12 cellular contexts compared by ENCODE assay signal in genomic region chr5:111074244-111074643, GRCh38. TPM values are rescaled to one million over a fixed set of nuclear protein-coding genes. Genes with fewer than 3 reads are reported as not detected.
DNase-seq lines count a peak whose midpoint lies in the region; ATAC-seq and TF ChIP-seq lines count a peak whose summit lies in the region.
"Had no signal": no experiment of that assay in that cellular context is flagged by ENCODE, and none has a peak within 500 bp of the region (broad histone marks: within the 10 kb centered on the region; RNA-seq: fewer than 3 reads in every experiment).

No MANE protein-coding gene starts in this region.

- TF ChIP-seq CTCF in WTC11 (IDR thresholded peaks at IDR 0.05) (no peak), fibroblast of lung (conservative IDR thresholded peaks at IDR 0.05 in 1 of 2, IDR thresholded peaks at IDR 0.05 in 1 of 2; ENCODE audit: low read depth in 1 of 2, low read length in 2 of 2) (no peak)

- H3K4me2 ChIP-seq in fibroblast of lung (ENCODE audit: extremely low read depth, insufficient read depth, low read length) (peak overlapping the region; percentile 74), skeletal muscle satellite cell (ENCODE audit: low read length) (peak overlapping the region; percentile 87)

- H3K27ac Mint-ChIP-seq in T-helper 1 cell treated with Interleukin-12 subunit alpha and Interleukin-12 subunit beta and Interleukin-4 antibody, amounts not matched to agents 30 μg/mL and 1 μg/mL, for 36 hours, result no peak overlapping the region
- H3K27ac Mint-ChIP-seq in WTC11, result no peak overlapping the region

- H3K36me3 Mint-ChIP-seq in T-helper 1 cell treated with Interleukin-12 subunit alpha and Interleukin-12 subunit beta and Interleukin-4 antibody, amounts not matched to agents 30 μg/mL and 1 μg/mL, for 36 hours (ENCODE audit: low read depth), result no peaks in the 10 kb centered on the region
- H3K36me3 Mint-ChIP-seq in WTC11, result no peaks in the 10 kb centered on the region

- ATAC-seq in WTC11 (no peak), HG02970 (IDR thresholded peaks at IDR 0.05; ENCODE audit: low FRiP score, unreplicated experiment) (no peak)

- H3K27me3 ChIP-seq in fibroblast of lung (ENCODE audit: control insufficient read depth, insufficient read depth, low read length) (no peaks in the 10 kb centered on the region), skeletal muscle satellite cell (ENCODE audit: control insufficient read depth, insufficient read depth, low read length) (no peaks in the 10 kb centered on the region)

- peak overlapping the region; percentile 90 for H3K4me3 Mint-ChIP-seq in T-helper 1 cell treated with Interleukin-12 subunit alpha and Interleukin-12 subunit beta and Interleukin-4 antibody, amounts not matched to agents 30 μg/mL and 1 μg/mL, for 36 hours
- peak overlapping the region; percentile 96 for H3K4me3 Mint-ChIP-seq in WTC11

- peaks cover 63% of the 10 kb centered on the region for H3K27me3 Mint-ChIP-seq in T-helper 1 cell treated with Interleukin-12 subunit alpha and Interleukin-12 subunit beta and Interleukin-4 antibody, amounts not matched to agents 30 μg/mL and 1 μg/mL, for 36 hours (ENCODE audit: low read depth)
- H3K27me3 Mint-ChIP-seq in WTC11 (ENCODE audit: low read depth), result peaks cover 66% of the 10 kb centered on the region

- peaks cover 20% of the 10 kb centered on the region for H3K4me1 ChIP-seq in fibroblast of lung (ENCODE audit: control insufficient read depth, extremely low read depth, insufficient read depth, low read length)
- H3K4me1 ChIP-seq in skeletal muscle satellite cell (ENCODE audit: control insufficient read depth, insufficient read depth, low read length), result peaks cover 43% of the 10 kb centered on the region

- no peak overlapping the region for H3K9ac ChIP-seq in fibroblast of lung (ENCODE audit: insufficient read depth, low read length)
- peak overlapping the region; percentile 79 for H3K9ac ChIP-seq in skeletal muscle satellite cell (ENCODE audit: low read depth, low read length)

- H3K9me3 Mint-ChIP-seq in T-helper 1 cell treated with Interleukin-12 subunit alpha and Interleukin-12 subunit beta and Interleukin-4 antibody, amounts not matched to agents 30 μg/mL and 1 μg/mL, for 36 hours, result no peaks in the 10 kb centered on the region
- H3K9me3 Mint-ChIP-seq in WTC11, result no peaks in the 10 kb centered on the region
- H3K9me3 Mint-ChIP-seq: central memory CD8-positive, alpha-beta T cell had no signal

- no peak overlapping the region for H2AFZ ChIP-seq in fibroblast of lung (ENCODE audit: low read length)

- H3K4me3 ChIP-seq in fibroblast of lung (replicated peaks in 1 of 4; ENCODE audit: control extremely low read depth in 1 of 4, insufficient read depth in 1 of 4, low read depth in 3 of 4, low read length in 4 of 4) (peak overlapping the region; percentile 72 to 88 (median 83)), skeletal muscle satellite cell (ENCODE audit: low read length) (peak overlapping the region; percentile 76)

- POLR2A ChIA-PET in WTC11 (lab: Charles Lee), result no interaction called here

- H3K9me3 ChIP-seq in fibroblast of lung (ENCODE audit: control insufficient read depth, insufficient read depth, low read depth, low read length), result no peaks in the 10 kb centered on the region
- H3K9me3 ChIP-seq in skeletal muscle satellite cell (replicated peaks; ENCODE audit: low read length), result no peaks in the 10 kb centered on the region
- H3K9me3 ChIP-seq: neutrophil had no signal

- no peaks in the 10 kb centered on the region for H4K20me1 ChIP-seq in fibroblast of lung (ENCODE audit: control insufficient read depth, extremely low read depth, insufficient read depth, low read length)

- no peak for DNase-seq in T-helper 1 cell
- DNase-seq in WTC11 (ENCODE audit: low spot score), result no peak
- no peak for DNase-seq in fibroblast of lung (ENCODE audit: low read depth in 2 of 2)
- DNase-seq in HPDE6-E6E7 (ENCODE audit: extremely low spot score), result no peak
- no peak for DNase-seq in SHP77 (lab: John Stamatoyannopoulos, UW)
- DNase-seq: 8988T had no signal

- H3K36me3 ChIP-seq in fibroblast of lung (ENCODE audit: control insufficient read depth, insufficient read depth, low read length) (peaks cover 2% of the 10 kb centered on the region), skeletal muscle satellite cell (ENCODE audit: insufficient read depth, low read length) (peaks cover 14% of the 10 kb centered on the region)
- H3K36me3 ChIP-seq: neutrophil had no signal

- peaks cover 14% of the 10 kb centered on the region for H3K4me1 Mint-ChIP-seq in T-helper 1 cell treated with Interleukin-12 subunit alpha and Interleukin-12 subunit beta and Interleukin-4 antibody, amounts not matched to agents 30 μg/mL and 1 μg/mL, for 36 hours (ENCODE audit: low read depth)
- H3K4me1 Mint-ChIP-seq in WTC11, result peaks cover 20% of the 10 kb centered on the region

- peaks cover 8% of the 10 kb centered on the region for H3K79me2 ChIP-seq in fibroblast of lung (ENCODE audit: control insufficient read depth, insufficient read depth, low read length)

- CTCF ChIA-PET in WTC11 (lab: Charles Lee), result interaction anchor here (1.3 kb wide), 1 partner anchor 209 kb away, joined by 4 read pairs; no protein-coding TSS in a partner anchor

- H3K27ac ChIP-seq in fibroblast of lung (ENCODE audit: insufficient read depth, low read length), result no peak overlapping the region
- H3K27ac ChIP-seq: neutrophil had no signal

TF ChIP-seq in WTC11, 78 proteins besides CTCF, POLR2A, EP300 and RAD21 (continues in another document):
- TF ChIP-seq ATF1 (CRISPR knock-in tag; IDR thresholded peaks at IDR 0.05) (no peak), CDX4 (CRISPR knock-in tag; IDR thresholded peaks at IDR 0.05; ENCODE audit: borderline replicate concordance) (no peak), ELF4 (CRISPR knock-in tag; IDR thresholded peaks at IDR 0.05; ENCODE audit: low read depth) (no peak), NR2C2 (CRISPR knock-in tag; IDR thresholded peaks at IDR 0.05) (no peak), TEAD4 (CRISPR knock-in tag; IDR thresholded peaks at IDR 0.05) (no peak), RORB (CRISPR knock-in tag; IDR thresholded peaks at IDR 0.05) (no peak), SMAD4 (CRISPR knock-in tag; IDR thresholded peaks at IDR 0.05) (no peak), ETV6 (CRISPR knock-in tag; IDR thresholded peaks at IDR 0.05) (no peak), GTF2I (CRISPR knock-in tag; conservative IDR thresholded peaks at IDR 0.05) (no peak), MAX (CRISPR knock-in tag; IDR thresholded peaks at IDR 0.05) (no peak), NFATC4 (CRISPR knock-in tag; IDR thresholded peaks at IDR 0.05) (no peak), MXD4 (CRISPR knock-in tag; IDR thresholded peaks at IDR 0.05; ENCODE audit: borderline replicate concordance) (no peak), PRDM15 (CRISPR knock-in tag; IDR thresholded peaks at IDR 0.05) (no peak)

RNA-seq across cellular contexts. Expression of gene TSLP, which starts 2.7 kb away (rescaled TPM):
- total RNA-seq in WTC11 (2021), result 0.73 to 1.1 TPM (median 0.87 TPM) in 3 replicates
- 9.2 and 18.7 TPM in 2 replicates for total RNA-seq in fibroblast of lung
- polyA plus RNA-seq in fibroblast of lung, result 4.6 and 20.6 TPM in 2 replicates
- 3.7 and 15.2 TPM in 2 replicates for polyA plus RNA-seq in fibroblast of lung (2012)
- 0.24 and 3.5 TPM in 2 replicates for polyA minus RNA-seq in fibroblast of lung (ENCODE audit: low replicate concordance)
- 5.3 and 11.1 TPM in 2 replicates for total RNA-seq in skeletal muscle satellite cell (2012; rRNA removed)
- total RNA-seq: RPMI7951 had no signal

RNA-seq across cellular contexts. Expression of gene WDR36, which starts 17.9 kb away (rescaled TPM):
- total RNA-seq in WTC11 (2021) (34.1 to 37.5 TPM (median 34.4 TPM) in 3 replicates), fibroblast of lung (55.8 and 56.8 TPM in 2 replicates)
- 34.7 and 41.1 TPM in 2 replicates for polyA plus RNA-seq in fibroblast of lung
- polyA plus RNA-seq in fibroblast of lung (2012), result 14.8 and 18.2 TPM in 2 replicates
- 11.0 and 16.4 TPM in 2 replicates for polyA minus RNA-seq in fibroblast of lung (ENCODE audit: low replicate concordance)
- total RNA-seq in skeletal muscle satellite cell (2012; rRNA removed), result 79.5 and 81.4 TPM in 2 replicates
